30 cellular contexts compared by ENCODE assay signal in the genomic region with DNA sequence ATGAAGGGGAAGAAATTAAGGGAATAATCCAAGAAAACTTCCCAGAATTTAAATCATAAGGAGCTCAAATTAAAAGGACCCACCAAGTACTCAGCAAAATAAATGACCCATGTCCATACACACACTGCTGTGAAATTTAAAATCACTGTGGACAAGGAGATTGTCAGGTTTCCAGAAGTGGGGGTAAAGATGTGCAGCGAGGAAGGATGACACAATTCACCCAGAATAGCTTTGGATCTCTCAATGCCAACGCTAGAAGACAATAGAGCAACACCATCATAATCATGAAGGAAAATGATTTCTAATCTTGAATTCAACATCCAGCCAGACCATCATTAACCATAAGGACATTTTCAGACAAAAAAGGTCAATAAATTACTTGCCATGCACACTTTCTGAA.
"Had no signal": no experiment of that assay in that cellular context is flagged by ENCODE, and none has a peak within 500 bp of the region (broad histone marks: within the 10 kb centered on the region; RNA-seq: fewer than 3 reads in every experiment).

No MANE protein-coding gene starts in this region.

- H3K9me3 Mint-ChIP-seq: activated CD8-positive, alpha-beta T cell treated with anti-CD3 and anti-CD28 coated beads for 36 hours; activated naive CD4-positive, alpha-beta T cell treated with anti-CD3 and anti-CD28 coated beads, Interleukin-2, amount 50 U/mL, for 24 hours; activated naive CD8-positive, alpha-beta T cell treated with anti-CD3 and anti-CD28 coated beads, Interleukin-2, amount 10 ng/mL, durations not matched to agents 7 days and 5 days; activated T-helper 2 cell treated with anti-CD3 and anti-CD28 coated beads, Interferon-gamma antibody, Interleukin-2, Interleukin-4, amounts not matched to agents 10 μg/mL and 5 μg/mL and 100 μg/mL, durations not matched to agents 14 hours and 24 hours and 36 hours had no signal

- H3K27ac Mint-ChIP-seq: activated CD4-positive, alpha-beta T cell treated with anti-CD3 and anti-CD28 coated beads, Interleukin-2, amount 10 ng/mL, durations not matched to agents 24 days and 14 days; activated CD8-positive, alpha-beta T cell treated with anti-CD3 and anti-CD28 coated beads for 36 hours; activated naive CD4-positive, alpha-beta T cell treated with anti-CD3 and anti-CD28 coated beads, Interleukin-2, amount 50 U/mL, for 24 hours; activated naive CD8-positive, alpha-beta T cell treated with anti-CD3 and anti-CD28 coated beads, Interleukin-2, amount 10 ng/mL, durations not matched to agents 7 days and 5 days; activated T-helper 2 cell treated with anti-CD3 and anti-CD28 coated beads, Interferon-gamma antibody, Interleukin-2, Interleukin-4, amounts not matched to agents 10 μg/mL and 5 μg/mL and 100 μg/mL, durations not matched to agents 14 hours and 24 hours and 36 hours had no signal

- H3K9ac ChIP-seq: KMS-11 had no signal

- H3K27me3 Mint-ChIP-seq: activated CD4-positive, alpha-beta T cell treated with anti-CD3 and anti-CD28 coated beads, Interleukin-2, amount 10 ng/mL, durations not matched to agents 24 days and 14 days; activated CD8-positive, alpha-beta T cell treated with anti-CD3 and anti-CD28 coated beads for 36 hours; activated naive CD4-positive, alpha-beta T cell treated with anti-CD3 and anti-CD28 coated beads, Interleukin-2, amount 50 U/mL, for 24 hours; activated naive CD8-positive, alpha-beta T cell treated with anti-CD3 and anti-CD28 coated beads, Interleukin-2, amount 10 ng/mL, durations not matched to agents 7 days and 5 days had no signal

- H3K27ac ChIP-seq: ascending aorta, body of pancreas, breast epithelium, KMS-11, PC-9, WERI-Rb-1 had no signal

- H3K4me3 Mint-ChIP-seq: activated CD4-positive, alpha-beta T cell treated with anti-CD3 and anti-CD28 coated beads, Interleukin-2, amount 10 ng/mL, durations not matched to agents 24 days and 14 days; activated CD8-positive, alpha-beta T cell treated with anti-CD3 and anti-CD28 coated beads for 36 hours; activated naive CD4-positive, alpha-beta T cell treated with anti-CD3 and anti-CD28 coated beads, Interleukin-2, amount 50 U/mL, for 24 hours; activated naive CD8-positive, alpha-beta T cell treated with anti-CD3 and anti-CD28 coated beads, Interleukin-2, amount 10 ng/mL, durations not matched to agents 7 days and 5 days had no signal

- H3K36me3 ChIP-seq: ascending aorta, breast epithelium, WERI-Rb-1 had no signal

- H3K9me3 ChIP-seq: ascending aorta, body of pancreas, breast epithelium had no signal

- ATAC-seq: activated CD8-positive, alpha-beta T cell treated with anti-CD3 and anti-CD28 coated beads for 36 hours; body of pancreas had no signal

- FAIRE-seq: RCC 7860 had no signal

- H3K4me3 ChIP-seq: ascending aorta, body of pancreas, breast epithelium, PC-9 had no signal

- H2AFZ ChIP-seq: PC-9 had no signal

- DNase-seq: activated CD4-positive, alpha-beta T cell treated with anti-CD3 and anti-CD28 coated beads, Interleukin-2, amount 10 ng/mL, durations not matched to agents 24 days and 14 days; activated CD4-positive, alpha-beta T cell treated with anti-CD3 and anti-CD28 coated beads, Interleukin-2, amount 50 U/mL, for 4 hours; activated CD8-positive, alpha-beta T cell treated with anti-CD3 and anti-CD28 coated beads for 36 hours; activated gamma-delta T cell; activated naive CD4-positive, alpha-beta T cell treated with Interleukin-2 at 50 U/mL for 16 hours; activated naive CD8-positive, alpha-beta T cell treated with anti-CD3 and anti-CD28 coated beads, Interleukin-2, amount 10 ng/mL, durations not matched to agents 7 days and 5 days; activated T-cell treated with anti-CD3 and anti-CD28 coated beads, Interleukin-2, amount 50 U/mL, for 1 hour; amygdala; body of pancreas; caudate nucleus; MM.1S; MV-4-11; NCI-H1092; NCI-H1436 treated with DMSO at 0.1 percent for 48 hours; NCI-H1694 treated with DMSO at 0.1 percent for 48 hours; NCI-H2029; NCI-H345; NCI-H524 treated with DMSO at 0.1 percent for 48 hours; PC-9; Right ventricle myocardium superior; SW 1271; T-helper 1 cell; T1000; WERI-Rb-1 had no signal

- H3K27me3 ChIP-seq: ascending aorta, body of pancreas had no signal

- H3K4me1 ChIP-seq: ascending aorta, body of pancreas, breast epithelium had no signal

- H3K4me2 ChIP-seq: KMS-11, PC-9 had no signal
